In genomic region chr7:149870274-149870673, GRCh38 we compare ENCODE assay signal across 19 cellular contexts. TPM values are rescaled to one million over a fixed set of nuclear protein-coding genes. Genes with fewer than 3 reads are reported as not detected.
A peak's percentile ranks its signal among the peaks of the same experiment; 100 is the strongest.
DNase-seq lines count a peak whose midpoint lies in the region; ATAC-seq and TF ChIP-seq lines count a peak whose summit lies in the region.
"Had no signal": no experiment of that assay in that cellular context is flagged by ENCODE, and none has a peak within 500 bp of the region (broad histone marks: within the 10 kb centered on the region; RNA-seq: fewer than 3 reads in every experiment).

No MANE protein-coding gene starts in this region.

- H3K36me3 Mint-ChIP-seq in activated naive CD4-positive, alpha-beta T cell treated with anti-CD3 and anti-CD28 coated beads, Interleukin-2, amount 10 ng/mL, durations not matched to agents 7 days and 5 days: peaks cover 33% of the 10 kb centered on the region
- H3K36me3 Mint-ChIP-seq in activated CD8-positive, alpha-beta T cell treated with anti-CD3 and anti-CD28 coated beads for 36 hours (ENCODE audit: low read depth): peaks cover 29% of the 10 kb centered on the region

- no peak overlapping the region for H3K18ac ChIP-seq in trophoblast cell (ENCODE audit: low read length)

- H3K14ac ChIP-seq in trophoblast cell (ENCODE audit: low read length): no peak overlapping the region

- H3K27me3 ChIP-seq in trophoblast cell (ENCODE audit: insufficient read depth, low read length): no peaks in the 10 kb centered on the region
- H3K27me3 ChIP-seq: ascending aorta, MG63 had no signal

- no peaks in the 10 kb centered on the region for H3K27me3 Mint-ChIP-seq in activated naive CD4-positive, alpha-beta T cell treated with anti-CD3 and anti-CD28 coated beads, Interleukin-2, amount 10 ng/mL, durations not matched to agents 7 days and 5 days
- H3K27me3 Mint-ChIP-seq in activated CD8-positive, alpha-beta T cell treated with anti-CD3 and anti-CD28 coated beads for 36 hours: no peaks in the 10 kb centered on the region
- H3K27me3 Mint-ChIP-seq: activated B cell treated with CpG ODN at 0.5 μM for 24 hours had no signal

- intact Hi-C loops in activated CD8-positive, alpha-beta T cell treated with anti-CD3 and anti-CD28 coated beads for 36 hours (cut with micrococcal nuclease): no loop called here

- CTCF ChIA-PET in activated naive CD4-positive, alpha-beta T cell treated with anti-CD3 and anti-CD28 coated beads, Interleukin-2, amount 10 ng/mL, durations not matched to agents 7 days and 5 days (lab: Charles Lee): interaction anchor here (1.2 to 4.6 kb wide), 3 partner anchors 9 to 32 kb away, joined by 6 to 31 read pairs (median 10); partner anchors contain the start of gene ZNF862
- CTCF ChIA-PET in activated CD8-positive, alpha-beta T cell treated with anti-CD3 and anti-CD28 coated beads for 36 hours (lab: Charles Lee): interaction anchor here (0.8 to 3.3 kb wide), 6 partner anchors 9 to 131 kb away, joined by 3 to 28 read pairs (median 8); partner anchors contain the start of gene ZNF862

- TF ChIP-seq CTCF in activated CD8-positive, alpha-beta T cell treated with anti-CD3 and anti-CD28 coated beads for 36 hours (IDR thresholded peaks at IDR 0.05): no peak

- no peak overlapping the region for H4K91ac ChIP-seq in trophoblast cell (ENCODE audit: low read depth, low read length)

- no peak overlapping the region for H3K4me2 ChIP-seq in trophoblast cell (ENCODE audit: low read length)

- no peak overlapping the region for H2AK5ac ChIP-seq in trophoblast cell (ENCODE audit: low read length)

- no peaks in the 10 kb centered on the region for H3K9me3 ChIP-seq in trophoblast cell (ENCODE audit: insufficient read depth, low read depth, low read length)
- H3K9me3 ChIP-seq: ascending aorta, MG63 had no signal

- peak overlapping the region; percentile 40 for H3K4me3 Mint-ChIP-seq in activated naive CD4-positive, alpha-beta T cell treated with anti-CD3 and anti-CD28 coated beads, Interleukin-2, amount 10 ng/mL, durations not matched to agents 7 days and 5 days
- no peak overlapping the region for H3K4me3 Mint-ChIP-seq in activated CD8-positive, alpha-beta T cell treated with anti-CD3 and anti-CD28 coated beads for 36 hours
- H3K4me3 Mint-ChIP-seq: activated B cell treated with CpG ODN at 0.5 μM for 24 hours had no signal

- POLR2A ChIA-PET in activated CD8-positive, alpha-beta T cell treated with anti-CD3 and anti-CD28 coated beads for 36 hours (lab: Charles Lee): interaction anchor here (0.9 to 3.7 kb wide), 7 partner anchors 9 to 155 kb away, joined by 3 to 13 read pairs (median 4); partner anchors contain the start of gene ZNF862

- no CpG with 5 or more reads among the region's 3 CpGs for WGBS in trophoblast cell (ENCODE audit: extremely low coverage, insufficient coverage, insufficient read length)

- H3K4me1 ChIP-seq in trophoblast cell (ENCODE audit: control insufficient read depth in 1 of 2, insufficient read depth in 2 of 2, low read length in 2 of 2): peaks cover 7 to 9% of the 10 kb centered on the region in 2 experiments

- H3K27ac ChIP-seq in trophoblast cell (ENCODE audit: low read depth, low read length): no peak overlapping the region
- H3K27ac ChIP-seq: ascending aorta, GM23248 had no signal

- no peak overlapping the region for H2AFZ ChIP-seq in trophoblast cell (ENCODE audit: insufficient read depth, low read length, poor library complexity)
- H2AFZ ChIP-seq: GM23248 had no signal

- no peaks in the 10 kb centered on the region for H3K36me3 ChIP-seq in trophoblast cell (ENCODE audit: control insufficient read depth in 1 of 2, insufficient read depth in 2 of 2, low read length in 2 of 2)
- H3K36me3 ChIP-seq: MG63 had no signal

- no peak overlapping the region for H3K4ac ChIP-seq in trophoblast cell (ENCODE audit: low read depth, low read length)

- no peak overlapping the region for H3K9ac ChIP-seq in trophoblast cell (ENCODE audit: low read length)
- H3K9ac ChIP-seq: GM23248 had no signal

- no peak overlapping the region for H3K4me3 ChIP-seq in trophoblast cell (ENCODE audit: low read depth, low read length)
- H3K4me3 ChIP-seq: ascending aorta, GM23248, MG63 had no signal

- no peak overlapping the region for H3K23ac ChIP-seq in trophoblast cell (ENCODE audit: low read length)

- no peak overlapping the region for H2BK5ac ChIP-seq in trophoblast cell (ENCODE audit: low read depth, low read length, poor library complexity)

- H2BK120ac ChIP-seq in trophoblast cell (ENCODE audit: insufficient read depth, low read length, poor library complexity): no peak overlapping the region

- H4K12ac ChIP-seq in trophoblast cell (ENCODE audit: low read depth, low read length): no peak overlapping the region

- no peaks in the 10 kb centered on the region for H3K9me3 Mint-ChIP-seq in activated naive CD4-positive, alpha-beta T cell treated with anti-CD3 and anti-CD28 coated beads, Interleukin-2, amount 10 ng/mL, durations not matched to agents 7 days and 5 days
- H3K9me3 Mint-ChIP-seq in activated CD8-positive, alpha-beta T cell treated with anti-CD3 and anti-CD28 coated beads for 36 hours: no peaks in the 10 kb centered on the region
- H3K9me3 Mint-ChIP-seq: activated B cell treated with CpG ODN at 0.5 μM for 24 hours had no signal

- H3K27ac Mint-ChIP-seq in activated naive CD4-positive, alpha-beta T cell treated with anti-CD3 and anti-CD28 coated beads, Interleukin-2, amount 10 ng/mL, durations not matched to agents 7 days and 5 days: peak overlapping the region; percentile 98
- H3K27ac Mint-ChIP-seq in activated CD8-positive, alpha-beta T cell treated with anti-CD3 and anti-CD28 coated beads for 36 hours: peak overlapping the region; percentile 92
- H3K27ac Mint-ChIP-seq: activated B cell treated with CpG ODN at 0.5 μM for 24 hours had no signal

- no peak overlapping the region for H2BK12ac ChIP-seq in trophoblast cell (ENCODE audit: low read length)

- H3K79me2 ChIP-seq in trophoblast cell (ENCODE audit: control insufficient read depth, insufficient read depth, low read length, poor library complexity): no peaks in the 10 kb centered on the region

- no peak for ATAC-seq in activated CD8-positive, alpha-beta T cell treated with anti-CD3 and anti-CD28 coated beads for 36 hours
- ATAC-seq in left lobe of liver (no peak), esophagus mucosa (no peak), HG03378 (IDR thresholded peaks at IDR 0.05; ENCODE audit: unreplicated experiment) (no peak)
- ATAC-seq: HepG2 had no signal

- peaks cover 89% of the 10 kb centered on the region for H3K4me1 Mint-ChIP-seq in activated naive CD4-positive, alpha-beta T cell treated with anti-CD3 and anti-CD28 coated beads, Interleukin-2, amount 10 ng/mL, durations not matched to agents 7 days and 5 days
- H3K4me1 Mint-ChIP-seq in activated CD8-positive, alpha-beta T cell treated with anti-CD3 and anti-CD28 coated beads for 36 hours (ENCODE audit: low read depth): peaks cover 84% of the 10 kb centered on the region

- no peak overlapping the region for H4K8ac ChIP-seq in trophoblast cell (ENCODE audit: low read depth, low read length)

- no peak for DNase-seq in activated naive CD4-positive, alpha-beta T cell treated with anti-CD3 and anti-CD28 coated beads, Interleukin-2, amount 10 ng/mL, durations not matched to agents 7 days and 5 days
- no peak for DNase-seq in activated naive CD4-positive, alpha-beta T cell (lab: John Stamatoyannopoulos, UW)
- DNase-seq in activated CD8-positive, alpha-beta T cell treated with anti-CD3 and anti-CD28 coated beads for 36 hours: no peak
- DNase-seq in left lobe of liver (ENCODE audit: low spot score) (peak; percentile 24), GF-D8 (lab: John Stamatoyannopoulos, UW) (no peak), trophoblast cell (no peak)
- DNase-seq: activated B cell treated with CpG ODN at 0.5 μM for 24 hours; GM23248; hippocampal formation; kidney; mesenchymal stem cell; MG63; NCI-H187 treated with DMSO at 0.1 percent for 48 hours; NCI-H446; stimulated activated naive CD4-positive, alpha-beta T cell treated with Interleukin-2 at 50 U/mL for 16 hours had no signal

- H3K79me1 ChIP-seq in trophoblast cell (ENCODE audit: low read length): peaks cover 3% of the 10 kb centered on the region

RNA-seq across cellular contexts. Expression of gene ATP6V0E2, which starts 3.5 kb away (rescaled TPM):
- total RNA-seq in activated CD8-positive, alpha-beta T cell treated with anti-CD3 and anti-CD28 coated beads for 36 hours: 10 to 100 TPM; 46.3 to 46.7 TPM
- total RNA-seq in left lobe of liver (99.4 TPM), esophagus mucosa (3.6 TPM)
- polyA plus RNA-seq in trophoblast cell (2013): 9.3 and 9.5 TPM in 2 replicates

RNA-seq across cellular contexts. Expression of gene ZNF862, which starts 32.1 kb away (rescaled TPM):
- total RNA-seq in activated CD8-positive, alpha-beta T cell treated with anti-CD3 and anti-CD28 coated beads for 36 hours: 10 to 100 TPM; 11.0 to 12.4 TPM
- 10.5 TPM for total RNA-seq in left lobe of liver
- 7.3 TPM for total RNA-seq in esophagus mucosa
- 3.1 and 3.3 TPM in 2 replicates for polyA plus RNA-seq in trophoblast cell (2013)

Comparison
In these comparisons a context has a peak if more than half of its experiments do, and no peak if none do; other contexts are left out.
1. RNA of gene ATP6V0E2, which starts 3.5 kb away (total RNA-seq): 99.4 TPM in left lobe of liver (single experiment) and 46.3 to 46.7 TPM in activated CD8-positive, alpha-beta T cell treated with anti-CD3 and anti-CD28 coated beads for 36 hours; 3.6 TPM in esophagus mucosa (single experiment); every median in the first group is over 10 times any median in the second.